8 cellular contexts compared by ENCODE assay signal in the genomic region with DNA sequence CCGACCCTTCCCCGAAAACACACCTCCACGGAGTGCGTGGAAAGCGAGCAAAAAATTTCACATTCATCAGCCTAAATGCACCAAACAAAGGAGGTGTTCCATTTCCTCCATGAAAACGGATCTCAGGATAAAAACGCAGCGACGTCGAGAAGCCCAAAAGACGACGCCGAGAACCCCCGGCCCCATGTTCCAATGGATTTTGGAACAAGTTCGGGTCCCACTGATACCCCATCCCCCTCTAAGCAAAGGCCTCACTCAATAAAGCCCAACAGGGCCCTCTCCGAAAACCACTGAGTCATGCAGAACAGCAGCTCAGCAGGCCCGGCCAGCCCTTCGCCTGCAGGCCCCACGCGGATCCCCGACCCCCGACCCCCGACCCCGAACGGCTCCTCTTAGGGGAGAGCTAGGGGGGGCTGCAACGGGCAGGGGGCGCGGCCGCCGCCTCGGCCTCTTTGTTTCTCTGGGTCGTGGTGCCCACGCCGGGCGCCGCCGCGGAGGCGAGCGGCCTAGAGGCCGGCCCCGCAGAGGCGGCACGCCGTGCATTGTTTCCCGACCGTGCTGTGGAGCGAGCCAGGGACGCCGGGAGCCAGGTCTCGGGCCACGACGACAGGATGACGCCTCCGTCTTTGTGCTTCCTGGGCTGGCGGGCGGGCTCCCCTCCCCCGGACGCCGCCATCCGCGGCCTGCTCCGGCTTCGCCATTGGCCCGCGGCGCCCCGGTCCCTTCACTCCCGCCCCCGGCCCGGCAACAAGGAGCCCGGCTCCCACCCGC. TPM values are rescaled to one million over a fixed set of nuclear protein-coding genes. Genes with fewer than 3 reads are reported as not detected.
A peak's percentile ranks its signal among the peaks of the same experiment; 100 is the strongest.
DNase-seq lines count a peak whose midpoint lies in the region; ATAC-seq, FAIRE-seq and TF ChIP-seq lines count a peak whose summit lies in the region.

No MANE protein-coding gene starts in this region.

- peak overlapping the region; percentile 88 for H3K4me3 Mint-ChIP-seq in activated CD8-positive, alpha-beta memory T cell treated with anti-CD3 and anti-CD28 coated beads, Interleukin-2, amount 10 ng/mL, durations not matched to agents 7 days and 5 days

- H2BK15ac ChIP-seq in H1 (ENCODE audit: low read length): no peak overlapping the region

- H2BK12ac ChIP-seq in H1 (ENCODE audit: low read depth, low read length): no peak overlapping the region

- H3K9me3 ChIP-seq in H1 (ENCODE audit: insufficient read depth in 2 of 2, low read depth in 1 of 2, low read length in 1 of 2): no peaks in the 10 kb centered on the region
- H3K9me3 ChIP-seq in mesodermal cell (ENCODE audit: control insufficient read depth, low read length): no peaks in the 10 kb centered on the region

- H3K14ac ChIP-seq in H1 (ENCODE audit: insufficient read length): no peak overlapping the region

- TF ChIP-seq EP300 in H1 (IDR thresholded peaks at IDR 0.05; ENCODE audit: borderline replicate concordance in 1 of 2, low read depth in 2 of 2, low read length in 2 of 2): no peak

- no peaks in the 10 kb centered on the region for H3K27me3 ChIP-seq in H1 (replicated peaks in 1 of 4; ENCODE audit: control insufficient read depth in 3 of 4, extremely low read depth in 1 of 4, insufficient read depth in 3 of 4, low read length in 3 of 4)

- no peak overlapping the region for H2AK5ac ChIP-seq in H1 (ENCODE audit: low read depth, low read length)

- peak overlapping the region; percentile 87 for H3K56ac ChIP-seq in H1 (replicated peaks; ENCODE audit: insufficient read length, low read depth, low read length)

- POLR2A ChIA-PET in H1 (lab: Charles Lee; ENCODE audit: partially characterized antibody): interaction anchor here (0.8 to 4.8 kb wide), 22 partner anchors 7 to 462 kb away, joined by 3 to 37 read pairs (median 6); no protein-coding TSS in a partner anchor

- H3K27me3 Mint-ChIP-seq in activated CD8-positive, alpha-beta memory T cell treated with anti-CD3 and anti-CD28 coated beads, Interleukin-2, amount 10 ng/mL, durations not matched to agents 7 days and 5 days: no peaks in the 10 kb centered on the region

- FAIRE-seq in H1 (lab: Jason Lieb, UNC): no peak

- CTCF ChIA-PET in activated CD8-positive, alpha-beta memory T cell treated with anti-CD3 and anti-CD28 coated beads, Interleukin-2, amount 10 ng/mL, durations not matched to agents 7 days and 5 days (lab: Charles Lee): interaction anchor here (0.6 to 2.1 kb wide), 2 partner anchors 79 to 600 kb away, joined by 3 to 9 read pairs; no protein-coding TSS in a partner anchor
- CTCF ChIA-PET in H1 (lab: Charles Lee; ENCODE audit: partially characterized antibody): no interaction called here

- H3K36me3 Mint-ChIP-seq in activated CD8-positive, alpha-beta memory T cell treated with anti-CD3 and anti-CD28 coated beads, Interleukin-2, amount 10 ng/mL, durations not matched to agents 7 days and 5 days: peaks cover 30% of the 10 kb centered on the region

- peak overlapping the region; percentile 80; the same call in 1 of the 2 replicates for H2BK5ac ChIP-seq in H1 (ENCODE audit: low read depth, low read length)

- H3K27ac ChIP-seq in H1 (ENCODE audit: low read depth, low read length) (peak overlapping the region; percentile 91), mesodermal cell (ENCODE audit: low read depth, low read length, severe bottlenecking) (peak overlapping the region; percentile 99)

- H3K4me2 ChIP-seq in H1 (ENCODE audit: insufficient read depth in 1 of 2, low read depth in 2 of 2, low read length in 2 of 2): peak overlapping the region; percentile 79 to 81

- peaks cover 42 to 59% of the 10 kb centered on the region in 2 experiments for H3K79me2 ChIP-seq in H1 (ENCODE audit: control insufficient read depth in 1 of 2, insufficient read depth in 2 of 2, low read length in 2 of 2)

- no peak overlapping the region for H2AFZ ChIP-seq in H1 (ENCODE audit: low read length)

- no peaks in the 10 kb centered on the region for H3K9me3 Mint-ChIP-seq in activated CD8-positive, alpha-beta memory T cell treated with anti-CD3 and anti-CD28 coated beads, Interleukin-2, amount 10 ng/mL, durations not matched to agents 7 days and 5 days (ENCODE audit: low read depth)

- no peak for TF ChIP-seq POLR2A in H1 (IDR thresholded peaks at IDR 0.05; ENCODE audit: control extremely low read depth in 1 of 2, low read depth in 2 of 2, low read length in 2 of 2)

- peaks cover 23 to 26% of the 10 kb centered on the region in 2 experiments for H4K20me1 ChIP-seq in H1 (replicated peaks in 1 of 2; ENCODE audit: control insufficient read depth in 1 of 2, insufficient read depth in 2 of 2, low read length in 2 of 2)

- no peak overlapping the region for H2BK20ac ChIP-seq in H1 (ENCODE audit: low read length)

- peak; percentile 39 for ATAC-seq in HG02763 (IDR thresholded peaks at IDR 0.05; ENCODE audit: unreplicated experiment)
- ATAC-seq in activated CD8-positive, alpha-beta memory T cell treated with anti-CD3 and anti-CD28 coated beads, Interleukin-2, amount 10 ng/mL, durations not matched to agents 7 days and 5 days: peak; percentile 57

- no peaks in the 10 kb centered on the region; the same call in 1 of the 2 replicates for H3K79me1 ChIP-seq in H1 (ENCODE audit: low read depth, low read length)

- H3K4ac ChIP-seq in H1 (replicated peaks; ENCODE audit: insufficient read length, low read depth, low read length): peak overlapping the region; percentile 27

- peak overlapping the region; percentile 74 for H4K91ac ChIP-seq in H1 (replicated peaks; ENCODE audit: insufficient read length, low read length)

- H3K36me3 ChIP-seq in H1 (ENCODE audit: control insufficient read depth in 2 of 4, insufficient read depth in 4 of 4, low read length in 3 of 4): peaks cover 13 to 52% (median 19%) of the 10 kb centered on the region in 4 experiments
- peaks cover 20% of the 10 kb centered on the region for H3K36me3 ChIP-seq in mesodermal cell (ENCODE audit: control insufficient read depth, insufficient read depth, low read length)

- TF ChIP-seq CTCF in H1 (IDR thresholded peaks at IDR 0.05; ENCODE audit: control extremely low read depth in 1 of 3, insufficient read depth in 1 of 3, low read depth in 1 of 3, low read length in 3 of 3): no peak

- H3K18ac ChIP-seq in H1 (ENCODE audit: extremely low read depth, low read length): peak overlapping the region; percentile 52; the same call in 1 of the 2 replicates

- DNase-seq in NOMO-1 treated with DMSO at 0.1 percent for 48 hours (lab: John Stamatoyannopoulos, UW; ENCODE audit: unreplicated experiment): peak; percentile 2
- no peak for DNase-seq in NOMO-1 (lab: John Stamatoyannopoulos, UW; ENCODE audit: unreplicated experiment in 2 of 2)
- DNase-seq in NCI-H2227 treated with DMSO at 0.1 percent for 48 hours (lab: John Stamatoyannopoulos, UW): peak; percentile 13
- peak; percentile 81 for DNase-seq in activated CD8-positive, alpha-beta memory T cell treated with anti-CD3 and anti-CD28 coated beads, Interleukin-2, amount 10 ng/mL, durations not matched to agents 7 days and 5 days
- peak in 1 of 2 experiments; percentile 46 for DNase-seq in H1 (ENCODE audit: low read depth in 1 of 2, low spot score in 2 of 2)
- DNase-seq in stimulated activated CD8-positive, alpha-beta memory T cell treated with anti-CD3 and anti-CD28 coated beads, Interleukin-15, amount 100 ng/mL, for 48 hours (ENCODE audit: low read depth in 2 of 2): peak; percentile 53 to 63

- H3K23ac ChIP-seq in H1 (ENCODE audit: insufficient read length): no peak overlapping the region

- peak overlapping the region; percentile 93 for H3K27ac Mint-ChIP-seq in activated CD8-positive, alpha-beta memory T cell treated with anti-CD3 and anti-CD28 coated beads, Interleukin-2, amount 10 ng/mL, durations not matched to agents 7 days and 5 days

- peak overlapping the region; percentile 95 to 100 (median 97) for H3K9ac ChIP-seq in H1 (replicated peaks in 1 of 4; ENCODE audit: extremely low read depth in 1 of 4, low read depth in 3 of 4, low read length in 3 of 4)

- peaks cover 45% of the 10 kb centered on the region for H3K4me1 Mint-ChIP-seq in activated CD8-positive, alpha-beta memory T cell treated with anti-CD3 and anti-CD28 coated beads, Interleukin-2, amount 10 ng/mL, durations not matched to agents 7 days and 5 days

- TF ChIP-seq RAD21 in H1 (IDR thresholded peaks at IDR 0.05 in 1 of 2, conservative IDR thresholded peaks at IDR 0.05 in 1 of 2; ENCODE audit: low read depth in 2 of 2, low read length in 2 of 2): no peak

- peaks cover 0 to 10% (median 0%) of the 10 kb centered on the region in 4 experiments; a peak in 4 of 7 replicates for H3K4me1 ChIP-seq in H1 (replicated peaks in 1 of 4; ENCODE audit: control insufficient read depth in 3 of 4, insufficient read depth in 4 of 4, low read length in 3 of 4)
- H3K4me1 ChIP-seq in mesodermal cell (ENCODE audit: control insufficient read depth, insufficient read depth, low read length, poor library complexity, severe bottlenecking): peaks cover 14% of the 10 kb centered on the region

- H3K4me3 ChIP-seq in H1 (ENCODE audit: extremely low read depth in 1 of 4, insufficient read depth in 2 of 4, low read depth in 3 of 4, low read length in 4 of 4): peak overlapping the region; percentile 84 to 99 (median 96)
- H3K4me3 ChIP-seq in mesodermal cell (ENCODE audit: extremely low read depth, insufficient read depth, low read length, poor library complexity, severe bottlenecking): peak overlapping the region; percentile 82

- peaks cover 6% of the 10 kb centered on the region; the same call in 1 of the 2 replicates for H3K23me2 ChIP-seq in H1 (ENCODE audit: low read depth, low read length)

- H4K5ac ChIP-seq in H1 (ENCODE audit: insufficient read length, low read depth, low read length): peak overlapping the region; percentile 94

- peak overlapping the region; percentile 97; the same call in 1 of the 2 replicates for H4K8ac ChIP-seq in H1 (ENCODE audit: extremely low read depth, insufficient read depth, low read length)

- H2BK120ac ChIP-seq in H1 (replicated peaks; ENCODE audit: low read depth, low read length): no peak overlapping the region

- 1% methylated on average over 32 of the region's 73 CpGs; no CpG with 5 or more reads in 1 of the 2 experiments for WGBS in H1 (ENCODE audit: extremely low coverage in 1 of 2, insufficient coverage in 1 of 2, insufficient read length in 1 of 2, insufficient replicate concordance in 2 of 2, low coverage in 1 of 2, low lambda C conversion rate in 2 of 2, missing lambda C conversion rate in 1 of 2), 2 experiments
- WGBS in mesodermal cell (ENCODE audit: insufficient coverage in 2 of 2), 2 experiments: 0% methylated on average over 44 to 53 of the region's 73 CpGs

RNA-seq across cellular contexts. Expression of a gene that starts 0.9 kb away (rescaled TPM):
- 100 to 1,000 TPM in 1 of 2 experiments, 10 to 100 TPM in 1; 71.7 to 112 TPM for total RNA-seq in activated CD8-positive, alpha-beta memory T cell treated with anti-CD3 and anti-CD28 coated beads, Interleukin-2, amount 10 ng/mL, durations not matched to agents 7 days and 5 days
- total RNA-seq in H1 (2021; fragmentation: NEBNext Ultra II Directional; extraction: Animal tissue kit (Norgen Biotek cat#: 25700)): 209 and 225 TPM in 2 replicates
- 76.7 and 79.5 TPM in 2 replicates for polyA plus RNA-seq in H1 (2011; rRNA removed)
- 93.8 TPM for polyA plus RNA-seq in H1 (2011; cell fraction: cytosol; rRNA removed)
- polyA plus RNA-seq in H1 (2011; cell fraction: nucleus; rRNA removed): 102 TPM
- polyA plus RNA-seq in H1 (2012, experiment 1 of 2): 128 to 145 TPM (median 140 TPM) in 4 replicates
- 35.5 TPM for polyA plus RNA-seq in H1 (2012, experiment 2 of 2)
- polyA plus RNA-seq in H1 (2013, experiment 1 of 2): 126 TPM
- polyA plus RNA-seq in H1 (2013, experiment 2 of 2): 119 TPM
- polyA minus RNA-seq in H1 (2011; rRNA and poly(A)+ RNA removed): 92.1 and 117 TPM in 2 replicates
- 96.7 TPM for polyA minus RNA-seq in H1 (2011; cell fraction: cytosol; rRNA and poly(A)+ RNA removed)
- polyA minus RNA-seq in H1 (2011; cell fraction: nucleus; rRNA and poly(A)+ RNA removed): 173 TPM
- 210 TPM for polyA plus RNA-seq in mesodermal cell (2013, experiment 1 of 2)
- 203 TPM for polyA plus RNA-seq in mesodermal cell (2013, experiment 2 of 2)

Comparison
In these comparisons a context has a peak if more than half of its experiments do, and no peak if none do; other contexts are left out.
1. DNase-seq: peak in NOMO-1 treated with DMSO at 0.1 percent for 48 hours (single experiment), NCI-H2227 treated with DMSO at 0.1 percent for 48 hours (single experiment), activated CD8-positive, alpha-beta memory T cell treated with anti-CD3 and anti-CD28 coated beads, Interleukin-2, amount 10 ng/mL, durations not matched to agents 7 days and 5 days (single experiment) and stimulated activated CD8-positive, alpha-beta memory T cell treated with anti-CD3 and anti-CD28 coated beads, Interleukin-15, amount 100 ng/mL, for 48 hours (2 of 2); none in NOMO-1 (0 of 2).